In genomic region chr3:149235599-149236424, GRCh38 we compare ENCODE assay signal across 16 cellular contexts. TPM values are rescaled to one million over a fixed set of nuclear protein-coding genes. Genes with fewer than 3 reads are reported as not detected.
"Had no signal": no experiment of that assay in that cellular context is flagged by ENCODE, and none has a peak within 500 bp of the region (broad histone marks: within the 10 kb centered on the region; RNA-seq: fewer than 3 reads in every experiment).

No MANE protein-coding gene starts in this region.

- H3K27ac ChIP-seq: esophagus squamous epithelium, spleen had no signal

- H3K27me3 ChIP-seq: esophagus squamous epithelium had no signal

- H3K9me3 ChIP-seq: esophagus squamous epithelium, spleen had no signal

- H3K4me3 Mint-ChIP-seq: activated CD4-positive, alpha-beta T cell treated with anti-CD3 and anti-CD28 coated beads, Interleukin-2, amount 10 ng/mL, durations not matched to agents 7 days and 5 days; activated naive CD8-positive, alpha-beta T cell treated with anti-CD3 and anti-CD28 coated beads, Interleukin-2, amount 10 ng/mL, durations not matched to agents 7 days and 5 days; activated T-helper 1 cell treated with anti-CD3 and anti-CD28 coated beads, Interleukin-12 subunit alpha, Interleukin-12 subunit beta, Interleukin-2, Interleukin-4 antibody, amounts not matched to agents 30 ng/mL and 10 ng/mL and 1 ng/mL, durations not matched to agents 14 hours and 24 hours and 36 hours; nephron progenitor cell; stimulated activated naive CD8-positive, alpha-beta T cell treated with anti-CD3 and anti-CD28 coated beads, Interleukin-15, amount 100 ng/mL, for 72 hours; T-helper 2 cell treated with Interferon-gamma antibody and Interleukin-4, amounts not matched to agents 5 μg/mL and 100 μg/mL, for 36 hours had no signal

- H3K36me3 Mint-ChIP-seq: activated naive CD8-positive, alpha-beta T cell treated with anti-CD3 and anti-CD28 coated beads, Interleukin-2, amount 10 ng/mL, durations not matched to agents 7 days and 5 days had no signal

- H3K4me3 ChIP-seq: esophagus squamous epithelium, spleen had no signal

- H3K36me3 ChIP-seq: esophagus squamous epithelium, spleen had no signal

- H3K9me3 Mint-ChIP-seq: activated CD4-positive, alpha-beta T cell treated with anti-CD3 and anti-CD28 coated beads, Interleukin-2, amount 10 ng/mL, durations not matched to agents 7 days and 5 days; activated T-helper 1 cell treated with anti-CD3 and anti-CD28 coated beads, Interleukin-12 subunit alpha, Interleukin-12 subunit beta, Interleukin-2, Interleukin-4 antibody, amounts not matched to agents 30 ng/mL and 10 ng/mL and 1 ng/mL, durations not matched to agents 14 hours and 24 hours and 36 hours; nephron progenitor cell; stimulated activated naive CD8-positive, alpha-beta T cell treated with anti-CD3 and anti-CD28 coated beads, Interleukin-15, amount 100 ng/mL, for 72 hours; T-helper 2 cell treated with Interferon-gamma antibody and Interleukin-4, amounts not matched to agents 5 μg/mL and 100 μg/mL, for 36 hours had no signal

- H3K27ac Mint-ChIP-seq: activated CD4-positive, alpha-beta T cell treated with anti-CD3 and anti-CD28 coated beads, Interleukin-2, amount 10 ng/mL, durations not matched to agents 7 days and 5 days; activated naive CD8-positive, alpha-beta T cell treated with anti-CD3 and anti-CD28 coated beads, Interleukin-2, amount 10 ng/mL, durations not matched to agents 7 days and 5 days; activated T-helper 1 cell treated with anti-CD3 and anti-CD28 coated beads, Interleukin-12 subunit alpha, Interleukin-12 subunit beta, Interleukin-2, Interleukin-4 antibody, amounts not matched to agents 30 ng/mL and 10 ng/mL and 1 ng/mL, durations not matched to agents 14 hours and 24 hours and 36 hours; nephron progenitor cell; T-helper 2 cell treated with Interferon-gamma antibody and Interleukin-4, amounts not matched to agents 5 μg/mL and 100 μg/mL, for 36 hours had no signal

- DNase-seq: activated CD4-positive, alpha-beta T cell treated with anti-CD3 and anti-CD28 coated beads, Interleukin-2, amount 10 ng/mL, durations not matched to agents 7 days and 5 days; activated naive CD8-positive, alpha-beta T cell treated with anti-CD3 and anti-CD28 coated beads, Interleukin-2, amount 10 ng/mL, durations not matched to agents 7 days and 5 days; aorta; effector CD8-positive, alpha-beta T cell; esophagus squamous epithelium; hippocampal formation; left ventricle myocardium superior; nephron progenitor cell; spleen; stimulated activated naive CD8-positive, alpha-beta T cell treated with anti-CD3 and anti-CD28 coated beads, Interleukin-15, amount 100 ng/mL, for 72 hours had no signal

- ATAC-seq: left ventricle myocardium superior; sciatic nerve; stimulated activated naive CD8-positive, alpha-beta T cell treated with anti-CD3 and anti-CD28 coated beads, Interleukin-15, amount 100 ng/mL, for 72 hours had no signal

- H3K4me1 Mint-ChIP-seq: activated CD4-positive, alpha-beta T cell treated with anti-CD3 and anti-CD28 coated beads, Interleukin-2, amount 10 ng/mL, durations not matched to agents 7 days and 5 days; nephron progenitor cell; stimulated activated naive CD8-positive, alpha-beta T cell treated with anti-CD3 and anti-CD28 coated beads, Interleukin-15, amount 100 ng/mL, for 72 hours had no signal

RNA-seq across cellular contexts. Expression of gene CP, which starts 14.2 kb away (rescaled TPM):
- total RNA-seq: activated CD4-positive, alpha-beta T cell treated with anti-CD3 and anti-CD28 coated beads, Interleukin-2, amount 10 ng/mL, durations not matched to agents 7 days and 5 days; activated naive CD8-positive, alpha-beta T cell treated with anti-CD3 and anti-CD28 coated beads, Interleukin-2, amount 10 ng/mL, durations not matched to agents 7 days and 5 days; activated T-helper 1 cell treated with anti-CD3 and anti-CD28 coated beads, Interleukin-12 subunit alpha, Interleukin-12 subunit beta, Interleukin-2, Interleukin-4 antibody, amounts not matched to agents 30 ng/mL and 10 ng/mL and 1 ng/mL, durations not matched to agents 14 hours and 24 hours and 36 hours; endothelial cell of umbilical vein; fibroblast of villous mesenchyme; kidney epithelial cell had no signal
